14 cellular contexts compared by ENCODE assay signal in the genomic region with DNA sequence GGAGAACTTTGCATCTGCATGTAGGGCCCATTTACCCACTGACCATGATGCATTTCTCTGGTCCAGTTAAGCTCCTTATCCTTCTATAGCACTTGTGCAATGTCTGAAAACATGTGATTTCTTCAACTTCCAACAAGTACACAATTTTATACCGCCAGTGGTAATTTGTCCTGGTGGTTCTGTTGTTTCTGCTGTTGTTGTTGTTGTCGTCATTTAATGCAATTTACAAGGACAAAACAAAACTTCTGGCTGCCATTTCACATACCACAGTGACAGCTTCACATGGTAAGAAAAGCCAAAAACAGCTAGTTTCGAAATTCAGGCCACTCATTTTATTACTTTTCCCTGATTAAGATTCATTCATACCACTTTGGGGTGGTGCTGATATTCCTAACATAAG.
"Had no signal": no experiment of that assay in that cellular context is flagged by ENCODE, and none has a peak within 500 bp of the region (broad histone marks: within the 10 kb centered on the region; RNA-seq: fewer than 3 reads in every experiment).

No MANE protein-coding gene starts in this region.

- DNase-seq: activated CD4-positive, CD25-positive, alpha-beta regulatory T cell treated with anti-CD3 and anti-CD28 coated beads, Interleukin-2, amount 50 U/mL, for 72 hours; activated CD8-positive, alpha-beta memory T cell treated with anti-CD3 and anti-CD28 coated beads for 24 hours; cortex of kidney; effector CD8-positive, alpha-beta T cell; left ventricle myocardium superior; naive thymus-derived CD8-positive, alpha-beta T cell; retina; T1000; transverse colon had no signal

- H3K9me3 Mint-ChIP-seq: activated naive CD4-positive, alpha-beta T cell treated with anti-CD3 and anti-CD28 coated beads for 36 hours; naive thymus-derived CD8-positive, alpha-beta T cell; stimulated activated naive B cell treated with anti-CD40 and anti-IgM and Interleukin-4, amounts not matched to agents 10 μg/mL and 1 μg/mL and 100 μg/mL, for 72 hours had no signal

- H3K27ac ChIP-seq: SJSA1, transverse colon, vagina had no signal

- H3K9me3 ChIP-seq: SJSA1, transverse colon, vagina had no signal

- H3K4me3 ChIP-seq: SJSA1, transverse colon, vagina had no signal

- H3K27me3 ChIP-seq: SJSA1, transverse colon, vagina had no signal

- FAIRE-seq: frontal cortex had no signal

- H3K36me3 ChIP-seq: SJSA1, transverse colon, vagina had no signal

- H3K4me1 ChIP-seq: transverse colon had no signal

- ATAC-seq: left ventricle myocardium superior; naive thymus-derived CD8-positive, alpha-beta T cell had no signal

- H3K36me3 Mint-ChIP-seq: naive thymus-derived CD8-positive, alpha-beta T cell; stimulated activated naive B cell treated with anti-CD40 and anti-IgM and Interleukin-4, amounts not matched to agents 10 μg/mL and 1 μg/mL and 100 μg/mL, for 72 hours had no signal

- H3K4me3 Mint-ChIP-seq: activated naive CD4-positive, alpha-beta T cell treated with anti-CD3 and anti-CD28 coated beads for 36 hours; naive thymus-derived CD8-positive, alpha-beta T cell had no signal
